In the genomic region with DNA sequence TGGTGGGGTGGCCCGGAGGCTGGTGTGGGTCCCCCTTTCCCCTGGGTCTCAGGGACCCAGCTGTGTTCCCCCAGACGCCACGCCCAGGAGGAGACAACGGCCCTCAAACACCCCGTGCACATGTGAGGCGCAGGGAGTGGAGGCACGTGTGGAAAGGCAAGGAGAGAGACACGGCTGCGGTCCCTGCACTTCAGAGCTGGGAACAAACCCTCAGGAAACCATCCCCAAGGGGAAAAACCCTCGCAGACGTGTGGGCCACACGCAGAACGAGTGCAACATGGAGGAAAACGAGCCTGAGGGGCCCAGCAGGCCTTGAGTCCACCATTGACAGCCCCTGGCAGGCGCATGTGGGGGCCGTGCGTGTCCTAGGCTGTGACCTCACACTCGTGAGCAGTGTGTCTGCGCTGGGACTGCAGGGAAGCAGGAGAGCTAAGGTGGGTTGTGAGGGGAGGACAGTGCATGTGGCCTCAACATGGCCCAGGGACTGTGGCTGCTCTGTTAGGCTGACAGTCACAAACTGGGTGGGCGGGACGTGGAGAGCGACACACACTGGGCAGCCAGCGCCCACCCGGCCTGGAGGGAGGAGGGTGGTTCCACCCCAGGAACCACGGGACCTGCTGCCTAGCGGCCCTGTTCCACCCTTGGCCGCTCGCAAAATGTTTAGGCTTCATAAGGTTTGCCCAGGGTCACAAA, we compare ENCODE assay signal across 14 cellular contexts.
"Had no signal": no experiment of that assay in that cellular context is flagged by ENCODE, and none has a peak within 500 bp of the region (broad histone marks: within the 10 kb centered on the region; RNA-seq: fewer than 3 reads in every experiment).

No MANE protein-coding gene starts in this region.

- H3K27ac Mint-ChIP-seq: activated CD8-positive, alpha-beta memory T cell treated with anti-CD3 and anti-CD28 coated beads, Interleukin-2, amount 10 ng/mL, durations not matched to agents 7 days and 5 days; activated naive CD8-positive, alpha-beta T cell treated with anti-CD3 and anti-CD28 coated beads for 36 hours; effector memory CD8-positive, alpha-beta T cell; nephron had no signal

- H3K36me3 ChIP-seq: brain microvascular endothelial cell had no signal

- H3K27ac ChIP-seq: brain microvascular endothelial cell, foreskin keratinocyte had no signal

- ATAC-seq: activated CD4-positive, CD25-positive, alpha-beta regulatory T cell treated with anti-CD3 and anti-CD28 coated beads, Interleukin-2, amount 50 U/mL, for 24 hours; activated CD8-positive, alpha-beta memory T cell treated with anti-CD3 and anti-CD28 coated beads, Interleukin-2, amount 10 ng/mL, durations not matched to agents 7 days and 5 days; activated T-cell treated with anti-CD3 and anti-CD28 coated beads, Interleukin-2, amount 50 U/mL, for 4 hours; effector memory CD8-positive, alpha-beta T cell; foreskin keratinocyte; sciatic nerve had no signal

- H3K4me1 ChIP-seq: foreskin keratinocyte had no signal

- H3K27me3 Mint-ChIP-seq: activated CD8-positive, alpha-beta memory T cell treated with anti-CD3 and anti-CD28 coated beads, Interleukin-2, amount 10 ng/mL, durations not matched to agents 7 days and 5 days; activated naive CD8-positive, alpha-beta T cell treated with anti-CD3 and anti-CD28 coated beads for 36 hours; effector memory CD8-positive, alpha-beta T cell had no signal

- H3K9me3 Mint-ChIP-seq: activated naive CD8-positive, alpha-beta T cell treated with anti-CD3 and anti-CD28 coated beads for 36 hours; activated T-cell treated with anti-CD3 and anti-CD28 coated beads, Interleukin-2, amount 50 U/mL, for 4 hours; effector memory CD8-positive, alpha-beta T cell; nephron had no signal

- H3K4me3 Mint-ChIP-seq: activated CD8-positive, alpha-beta memory T cell treated with anti-CD3 and anti-CD28 coated beads, Interleukin-2, amount 10 ng/mL, durations not matched to agents 7 days and 5 days; activated naive CD8-positive, alpha-beta T cell treated with anti-CD3 and anti-CD28 coated beads for 36 hours; activated T-cell treated with anti-CD3 and anti-CD28 coated beads, Interleukin-2, amount 50 U/mL, for 4 hours; effector memory CD8-positive, alpha-beta T cell; nephron had no signal

- DNase-seq: activated CD4-positive, alpha-beta T cell treated with anti-CD3 and anti-CD28 coated beads, Interleukin-2, amount 50 U/mL, for 4 hours; activated CD8-positive, alpha-beta memory T cell treated with anti-CD3 and anti-CD28 coated beads, Interleukin-2, amount 10 ng/mL, durations not matched to agents 7 days and 5 days; activated effector memory CD4-positive, alpha-beta T cell treated with anti-CD3 and anti-CD28 coated beads, Interleukin-2, amount 50 U/mL, for 16 hours; activated naive CD8-positive, alpha-beta T cell treated with anti-CD3 and anti-CD28 coated beads for 36 hours; activated T-cell treated with anti-CD3 and anti-CD28 coated beads, Interleukin-2, amount 50 U/mL, for 4 hours; brain microvascular endothelial cell; cerebellar nuclear complex; effector memory CD8-positive, alpha-beta T cell; foreskin keratinocyte; glutamatergic neuron; hypothalamus had no signal

- H3K4me1 Mint-ChIP-seq: activated naive CD8-positive, alpha-beta T cell treated with anti-CD3 and anti-CD28 coated beads for 36 hours; nephron had no signal
